ENCODE assay signal across 10 cellular contexts in the genomic region with DNA sequence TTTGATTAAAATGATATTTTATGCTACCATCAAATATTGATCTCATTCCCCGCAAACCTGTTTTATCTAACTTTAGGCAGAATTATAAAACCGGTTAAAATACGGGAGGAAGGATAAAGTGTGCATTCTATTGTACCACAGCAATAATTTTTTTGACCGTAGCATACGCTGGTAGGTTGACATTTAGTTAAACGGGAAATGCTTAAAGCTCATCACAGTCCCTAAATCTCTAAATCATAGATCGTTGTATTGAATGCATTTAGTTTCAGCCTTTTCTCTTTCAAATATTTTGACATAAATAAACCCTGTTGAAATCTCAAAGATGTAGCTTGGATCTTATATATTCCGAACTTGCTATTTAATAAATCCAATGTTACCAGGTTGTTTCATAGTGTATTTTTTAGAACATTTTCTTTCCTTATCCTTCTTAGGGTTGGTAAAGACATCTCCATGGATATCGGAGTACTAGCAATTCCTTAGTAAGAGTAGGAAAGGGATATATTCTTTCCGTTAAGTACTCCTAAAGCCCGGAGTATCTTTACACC. TPM values are rescaled to one million over a fixed set of nuclear protein-coding genes. Genes with fewer than 3 reads are reported as not detected.
DNase-seq lines count a peak whose midpoint lies in the region; ATAC-seq, FAIRE-seq and TF ChIP-seq lines count a peak whose summit lies in the region.
"Had no signal": no experiment of that assay in that cellular context is flagged by ENCODE, and none has a peak within 500 bp of the region (broad histone marks: within the 10 kb centered on the region; RNA-seq: fewer than 3 reads in every experiment).

No MANE protein-coding gene starts in this region.

- H2AFZ ChIP-seq in GM12878 (ENCODE audit: control insufficient read depth, low read depth, low read length) (peak overlapping the region; percentile 44), MM.1S (ENCODE audit: low read length) (no peak overlapping the region)

- H3K9me3 ChIP-seq in GM12878 (replicated peaks; ENCODE audit: control insufficient read depth, insufficient read depth, low read length) (no peaks in the 10 kb centered on the region), muscle layer of duodenum (ENCODE audit: control insufficient read depth in 1 of 2, low read length in 2 of 2) (no peaks in the 10 kb centered on the region), MM.1S (replicated peaks; ENCODE audit: insufficient read depth, low read length) (no peaks in the 10 kb centered on the region)

- peaks cover 12% of the 10 kb centered on the region for H3K79me2 ChIP-seq in GM12878 (ENCODE audit: control insufficient read depth, insufficient read depth, low read length)
- no peaks in the 10 kb centered on the region for H3K79me2 ChIP-seq in MM.1S (ENCODE audit: low read length)

- CTCF ChIA-PET in GM12878 (lab: Yijun Ruan, JAX), result interaction anchor here (1.0 to 3.1 kb wide), 3 partner anchors 21 to 118 kb away, joined by 3 to 7 read pairs (median 4); no protein-coding TSS in a partner anchor

- BruUV-seq in GM12878 (replicated peaks; lab: Mats Ljungman, UMichigan), result no TSS peak

- TF ChIP-seq POLR2A in GM12878 (IDR thresholded peaks at IDR 0.05; ENCODE audit: low read depth, low read length), result no peak

- H3K27ac ChIP-seq in GM12878 (ENCODE audit: control insufficient read depth, insufficient read depth) (peak overlapping the region; percentile 54; the same call in 1 of the 2 replicates), muscle layer of duodenum (ENCODE audit: low read length) (peak overlapping the region; percentile 96), MM.1S (ENCODE audit: low read length) (no peak overlapping the region)

- ATAC-seq in GM12878, result no peak

- H3K36me3 ChIP-seq in GM12878 (ENCODE audit: control insufficient read depth in 2 of 2, insufficient read depth in 2 of 2, low read length in 1 of 2), result no peaks in the 10 kb centered on the region
- H3K36me3 ChIP-seq in muscle layer of duodenum (ENCODE audit: control insufficient read depth in 1 of 2, insufficient read depth in 2 of 2, low read length in 2 of 2), result no peaks in the 10 kb centered on the region
- no peaks in the 10 kb centered on the region for H3K36me3 ChIP-seq in MM.1S (replicated peaks; ENCODE audit: insufficient read depth, low read length)

- SMC1A ChIA-PET in GM12878 (lab: Charles Lee; ENCODE audit: uncharacterized antibody, unreplicated experiment), result interaction anchor here (0.8 to 2.5 kb wide), 6 partner anchors 9 to 118 kb away, joined by 3 to 13 read pairs (median 3); no protein-coding TSS in a partner anchor

- RAD21 ChIA-PET in GM12878 (lab: Charles Lee; ENCODE audit: unreplicated experiment), result interaction anchor here (0.6 to 1.6 kb wide), 4 partner anchors 69 to 119 kb away, joined by 3 to 6 read pairs (median 3); no protein-coding TSS in a partner anchor

- H3K4me2 ChIP-seq in GM12878 (ENCODE audit: control insufficient read depth, insufficient read depth) (peak overlapping the region; percentile 84), MM.1S (ENCODE audit: low read depth, low read length) (no peak overlapping the region)

- H3K4me3 ChIP-seq in GM12878 (peak overlapping the region; percentile 58), muscle layer of duodenum (ENCODE audit: low read depth in 1 of 2, low read length in 2 of 2) (peak overlapping the region; percentile 58 to 71), MM.1S (ENCODE audit: low read length) (no peak overlapping the region)

- TF ChIP-seq CTCF in GM12878 (IDR thresholded peaks at IDR 0.05 in 2 of 3, conservative IDR thresholded peaks at IDR 0.05 in 1 of 3; ENCODE audit: control insufficient read depth in 2 of 3, extremely low read depth in 1 of 3, insufficient read depth in 1 of 3, low read depth in 3 of 3, low read length in 3 of 3) (no peak), MM.1S (IDR thresholded peaks at IDR 0.05; ENCODE audit: low read length) (no peak)

- H3K27me3 ChIP-seq in GM12878 (replicated peaks in 1 of 2; ENCODE audit: control insufficient read depth in 2 of 2, insufficient read depth in 2 of 2, low read length in 1 of 2) (no peaks in the 10 kb centered on the region), muscle layer of duodenum (ENCODE audit: low read depth, low read length) (no peaks in the 10 kb centered on the region), MM.1S (replicated peaks; ENCODE audit: insufficient read depth, low read length) (no peaks in the 10 kb centered on the region)

- H4K20me1 ChIP-seq in GM12878 (ENCODE audit: control insufficient read depth, insufficient read depth) (no peaks in the 10 kb centered on the region), MM.1S (ENCODE audit: insufficient read depth, low read length) (no peaks in the 10 kb centered on the region)

- DNase-seq in AML-193 (lab: John Stamatoyannopoulos, UW), result peak; percentile 47 to 61
- peak; percentile 57 for DNase-seq in KG1 (lab: John Stamatoyannopoulos, UW)
- no peak for DNase-seq in GM12878 (ENCODE audit: low read depth, low spot score)
- no peak for DNase-seq in D341Med (ENCODE audit: low spot score)
- DNase-seq in NCI-H1105 treated with DMSO at 0.1 percent for 48 hours (lab: John Stamatoyannopoulos, UW), result no peak
- DNase-seq in NCI-H1105 (lab: John Stamatoyannopoulos, UW), result no peak
- no peak for DNase-seq in MM.1S
- DNase-seq: activated effector memory CD4-positive, alpha-beta T cell treated with Interleukin-2 at 50 U/mL for 16 hours; NCI-H510A had no signal

- intact Hi-C loops in GM12878 (cut with micrococcal nuclease; ENCODE audit: unreplicated experiment), result loop anchor here (5.0 kb wide), 1 partner anchor 116 kb away; no protein-coding TSS in a partner anchor

- no peaks in the 10 kb centered on the region for H3K9me2 ChIP-seq in MM.1S (replicated peaks; ENCODE audit: insufficient read depth, low read length)

- no peak for FAIRE-seq in GM12878 (lab: Jason Lieb, UNC)

- in situ Hi-C loops in GM12878 (cut with MboI), result no loop called here

- TF ChIP-seq EP300 in GM12878 (IDR thresholded peaks at IDR 0.05; ENCODE audit: borderline replicate concordance in 1 of 2, control insufficient read depth in 1 of 2, low read depth in 2 of 2, low read length in 2 of 2), result no peak

- H3K4me1 ChIP-seq in GM12878 (ENCODE audit: control insufficient read depth, insufficient read depth, low read length) (no peaks in the 10 kb centered on the region), muscle layer of duodenum (ENCODE audit: control insufficient read depth in 1 of 2, insufficient read depth in 2 of 2, low read length in 2 of 2) (no peaks in the 10 kb centered on the region), MM.1S (ENCODE audit: low read length) (peaks cover 9% of the 10 kb centered on the region; the same call in 1 of the 2 replicates)

- peak overlapping the region; percentile 51 for H3K9ac ChIP-seq in GM12878 (ENCODE audit: control insufficient read depth, insufficient read depth, low read length)
- H3K9ac ChIP-seq in MM.1S (ENCODE audit: low read length), result no peak overlapping the region

- peaks cover 10% of the 10 kb centered on the region; the same call in 1 of the 2 replicates for H3F3A ChIP-seq in MM.1S (ENCODE audit: insufficient read depth, low read length)

- TF ChIP-seq RAD21 in GM12878 (IDR thresholded peaks at IDR 0.05; ENCODE audit: insufficient read depth, low read depth, low read length), result no peak

- POLR2A ChIA-PET in GM12878 (lab: Charles Lee), result interaction anchor here (1.4 kb wide), 1 partner anchor 109 kb away, joined by 6 read pairs; no protein-coding TSS in a partner anchor

- 37% methylated on average over 11 of the region's 11 CpGs for WGBS in GM12878 (ENCODE audit: insufficient coverage, insufficient replicate concordance, low lambda C conversion rate, missing lambda C conversion rate)

RNA-seq across cellular contexts. Expression of a gene that starts 0.8 kb away (rescaled TPM):
- total RNA-seq in GM12878 (2013; cell fraction: nucleolus; rRNA removed), result 6.0 and 9.6 TPM in 2 replicates
- 7.1 and 10.7 TPM in 2 replicates for total RNA-seq in GM12878 (2014; rRNA removed)
- total RNA-seq in GM12878 (2014; rRNA removed; fragmentation: Illumina TruSeq; extraction: Trizol), result 13.4 and 13.6 TPM in 2 replicates
- 6.8 and 8.0 TPM in 2 replicates for total RNA-seq in GM12878 (2021)
- 2.2 TPM for polyA plus RNA-seq in GM12878 (2011; ENCODE audit: low read depth)
- polyA plus RNA-seq in GM12878 (2011; rRNA removed), result 21.5 and 41.5 TPM in 2 replicates
- polyA plus RNA-seq in GM12878 (2011; cell fraction: cytosol; rRNA removed), result 3.8 and 4.9 TPM in 2 replicates
- 12.8 and 16.6 TPM in 2 replicates for polyA plus RNA-seq in GM12878 (2011; cell fraction: nucleus; rRNA removed)
- 5.4 and 5.8 TPM in 2 replicates for polyA plus RNA-seq in GM12878 (2012)
- 15.0 and 23.0 TPM in 2 replicates for polyA plus RNA-seq in GM12878 (2014; fragmentation: Illumina TruSeq; extraction: Trizol)
- 10 to 100 TPM; 18.5 to 21.6 TPM for polyA plus RNA-seq in GM12878 (2014; fragmentation: Nextera tagmentation; extraction: Ambion mirVana)
- 7.4 and 9.5 TPM in 2 replicates for polyA plus RNA-seq in GM12878 (2014; rRNA removed)
- 10 to 100 TPM in 1 of 2 experiments, 1 to 10 TPM in 1; 8.7 to 10.6 TPM for polyA plus RNA-seq in GM12878 (2016; fragmentation: Nextera tagmentation; extraction: Ambion mirVana)
- 5.4 and 11.0 TPM in 2 replicates for polyA minus RNA-seq in GM12878 (2011; rRNA and poly(A)+ RNA removed)
- 1.6 and 1.7 TPM in 2 replicates for polyA minus RNA-seq in GM12878 (2011; cell fraction: cytosol; rRNA and poly(A)+ RNA removed)
- polyA minus RNA-seq in GM12878 (2011; cell fraction: nucleus; rRNA and poly(A)+ RNA removed), result 7.7 and 9.3 TPM in 2 replicates

RNA-seq across cellular contexts. Expression of a gene that starts 12.9 kb away (rescaled TPM):
- total RNA-seq in GM12878 (2013; cell fraction: nucleolus; rRNA removed), result not detected in 2 replicates
- total RNA-seq in GM12878 (2014; rRNA removed), result not detected in 2 replicates
- total RNA-seq in GM12878 (2014; rRNA removed; fragmentation: Illumina TruSeq; extraction: Trizol), result 0.32 TPM in 1 of 2 replicates, not detected in the other
- not detected in 2 replicates for total RNA-seq in GM12878 (2021)
- polyA plus RNA-seq in GM12878 (2011; ENCODE audit: low read depth), result not detected
- 2.1 and 2.9 TPM in 2 replicates for polyA plus RNA-seq in GM12878 (2011; rRNA removed)
- 0.40 and 0.52 TPM in 2 replicates for polyA plus RNA-seq in GM12878 (2011; cell fraction: cytosol; rRNA removed)
- polyA plus RNA-seq in GM12878 (2011; cell fraction: nucleus; rRNA removed), result 0.42 and 0.59 TPM in 2 replicates
- not detected in 2 replicates for polyA plus RNA-seq in GM12878 (2012)
- polyA plus RNA-seq in GM12878 (2014; fragmentation: Illumina TruSeq; extraction: Trizol), result 0.15 TPM in 1 of 2 replicates, not detected in the other
- under 1 TPM; 0.20 to 0.32 TPM for polyA plus RNA-seq in GM12878 (2014; fragmentation: Nextera tagmentation; extraction: Ambion mirVana)
- not detected in 2 replicates for polyA plus RNA-seq in GM12878 (2014; rRNA removed)
- not detected for polyA plus RNA-seq in GM12878 (2016; fragmentation: Nextera tagmentation; extraction: Ambion mirVana)
- polyA minus RNA-seq in GM12878 (2011; rRNA and poly(A)+ RNA removed), result 0.44 and 0.57 TPM in 2 replicates
- not detected in 2 replicates for polyA minus RNA-seq in GM12878 (2011; cell fraction: cytosol; rRNA and poly(A)+ RNA removed)
- not detected in 2 replicates for polyA minus RNA-seq in GM12878 (2011; cell fraction: nucleus; rRNA and poly(A)+ RNA removed)

RNA-seq across cellular contexts. Expression of a gene that starts 41.1 kb away (rescaled TPM):
- total RNA-seq in GM12878 (2013; cell fraction: nucleolus; rRNA removed), result not detected in 2 replicates
- total RNA-seq in GM12878 (2014; rRNA removed) (not detected in 2 replicates), GM12878 (2014; rRNA removed; fragmentation: Illumina TruSeq; extraction: Trizol) (0.18 TPM in 1 of 2 replicates, not detected in the other), GM12878 (2021) (not detected in 2 replicates)
- polyA plus RNA-seq in GM12878 (2011; ENCODE audit: low read depth), result not detected
- polyA plus RNA-seq in GM12878 (2011; rRNA removed) (2.0 and 4.9 TPM in 2 replicates), GM12878 (2014; fragmentation: Illumina TruSeq; extraction: Trizol) (0.13 TPM in 1 of 2 replicates, not detected in the other), GM12878 (2014; fragmentation: Nextera tagmentation; extraction: Ambion mirVana) (under 1 TPM in 1 of 2 experiments, not detected in 1; 0.18 TPM), GM12878 (2014; rRNA removed) (0.27 TPM in 1 of 2 replicates, not detected in the other), GM12878 (2016; fragmentation: Nextera tagmentation; extraction: Ambion mirVana) (not detected)
- polyA plus RNA-seq in GM12878 (2011; cell fraction: cytosol; rRNA removed), result 0.51 and 0.59 TPM in 2 replicates
- 1.5 and 2.0 TPM in 2 replicates for polyA plus RNA-seq in GM12878 (2011; cell fraction: nucleus; rRNA removed)
- polyA plus RNA-seq in GM12878 (2012), result 0.25 TPM in 1 of 2 replicates, not detected in the other
- 0.88 TPM in 1 of 2 replicates, not detected in the other for polyA minus RNA-seq in GM12878 (2011; rRNA and poly(A)+ RNA removed)
- polyA minus RNA-seq in GM12878 (2011; cell fraction: cytosol; rRNA and poly(A)+ RNA removed), result not detected in 2 replicates
- polyA minus RNA-seq in GM12878 (2011; cell fraction: nucleus; rRNA and poly(A)+ RNA removed), result 0.36 TPM in 1 of 2 replicates, not detected in the other

Comparison
In these comparisons a context has a peak if more than half of its experiments do, and no peak if none do; other contexts are left out.
1. DNase-seq: peak in AML-193 (2 of 2) and KG1 (single experiment); none in GM12878 (single experiment), D341Med (single experiment), NCI-H1105 treated with DMSO at 0.1 percent for 48 hours (single experiment), NCI-H1105 (single experiment) and MM.1S (single experiment).